Comparison of ENCODE assay signal across 8 cellular contexts in genomic region chr11:83836883-83837654, GRCh38.
DNase-seq lines count a peak whose midpoint lies in the region; ATAC-seq and TF ChIP-seq lines count a peak whose summit lies in the region.

No MANE protein-coding gene starts in this region.

- H3K27me3 ChIP-seq in left ventricle myocardium inferior (ENCODE audit: low read depth) (no peaks in the 10 kb centered on the region), sigmoid colon (no peaks in the 10 kb centered on the region)

- intact Hi-C loops in left ventricle myocardium inferior (cut with micrococcal nuclease) (no loop called here), sigmoid colon (cut with DNase I) (loop anchor here (5.0 to 10.0 kb wide), 2 partner anchors 428 to 545 kb away; no protein-coding TSS in a partner anchor)

- no peak for TF ChIP-seq POLR2A in sigmoid colon (IDR thresholded peaks at IDR 0.05)

- H3K27me3 Mint-ChIP-seq in activated T-helper 17 cell treated with anti-CD3 and anti-CD28 coated beads, Interleukin-2, amount 50 U/mL, for 72 hours: peaks cover 10% of the 10 kb centered on the region
- no peaks in the 10 kb centered on the region for H3K27me3 Mint-ChIP-seq in immature natural killer cell (ENCODE audit: low read depth in 3 of 3)

- TF ChIP-seq CTCF in left ventricle myocardium inferior (IDR thresholded peaks at IDR 0.05; ENCODE audit: borderline replicate concordance) (peak; percentile 76), sigmoid colon (IDR thresholded peaks at IDR 0.05) (peak; percentile 28 to 67 (median 46))

- H3K4me3 ChIP-seq in left ventricle myocardium inferior: no peak overlapping the region
- no peak overlapping the region for H3K4me3 ChIP-seq in sigmoid colon

- 51 to 64% methylated on average over 10 of the region's 10 CpGs for WGBS in sigmoid colon, 2 donors

- H3K4me1 Mint-ChIP-seq in activated T-helper 17 cell treated with anti-CD3 and anti-CD28 coated beads, Interleukin-2, amount 50 U/mL, for 72 hours: no peaks in the 10 kb centered on the region
- H3K4me1 Mint-ChIP-seq in immature natural killer cell: peaks cover 2 to 8% of the 10 kb centered on the region in 2 donors

- no peaks in the 10 kb centered on the region for H3K9me3 Mint-ChIP-seq in activated T-helper 17 cell treated with anti-CD3 and anti-CD28 coated beads, Interleukin-2, amount 50 U/mL, for 72 hours
- H3K9me3 Mint-ChIP-seq in immature natural killer cell: peaks cover 0 to 7% (median 0%) of the 10 kb centered on the region in 6 donors

- no peak overlapping the region for H3K27ac ChIP-seq in left ventricle myocardium inferior (replicated peaks)
- no peak overlapping the region for H3K27ac ChIP-seq in sigmoid colon

- peak; percentile 66 for ATAC-seq in GM18870 (IDR thresholded peaks at IDR 0.05; ENCODE audit: unreplicated experiment)
- peak; percentile 74 for ATAC-seq in HG02981 (IDR thresholded peaks at IDR 0.05; ENCODE audit: unreplicated experiment)
- peak; percentile 54 for ATAC-seq in activated T-helper 17 cell treated with anti-CD3 and anti-CD28 coated beads, Interleukin-2, amount 50 U/mL, for 72 hours (replicated peaks)

- H3K4me3 Mint-ChIP-seq in activated T-helper 17 cell treated with anti-CD3 and anti-CD28 coated beads, Interleukin-2, amount 50 U/mL, for 72 hours: no peak overlapping the region
- no peak overlapping the region for H3K4me3 Mint-ChIP-seq in immature natural killer cell

- H3K4me1 ChIP-seq in left ventricle myocardium inferior (no peaks in the 10 kb centered on the region), sigmoid colon (peaks cover 0 to 17% (median 13%) of the 10 kb centered on the region in 4 donors)

- H3K9me3 ChIP-seq in left ventricle myocardium inferior (replicated peaks): no peaks in the 10 kb centered on the region
- H3K9me3 ChIP-seq in sigmoid colon: no peaks in the 10 kb centered on the region

- DNase-seq in D341Med (ENCODE audit: low spot score) (peak; percentile 78), NCI-H2107 (lab: John Stamatoyannopoulos, UW) (peak; percentile 6), left ventricle myocardium inferior (no peak), sigmoid colon (peak; percentile 73), immature natural killer cell (no peak)

- H3K36me3 ChIP-seq in left ventricle myocardium inferior (no peaks in the 10 kb centered on the region), sigmoid colon (no peaks in the 10 kb centered on the region)

- H3K36me3 Mint-ChIP-seq in activated T-helper 17 cell treated with anti-CD3 and anti-CD28 coated beads, Interleukin-2, amount 50 U/mL, for 72 hours (ENCODE audit: low read depth): no peaks in the 10 kb centered on the region
- no peaks in the 10 kb centered on the region for H3K36me3 Mint-ChIP-seq in immature natural killer cell

- no peak overlapping the region for H3K27ac Mint-ChIP-seq in activated T-helper 17 cell treated with anti-CD3 and anti-CD28 coated beads, Interleukin-2, amount 50 U/mL, for 72 hours
- no peak overlapping the region for H3K27ac Mint-ChIP-seq in immature natural killer cell

- TF ChIP-seq EP300 in sigmoid colon (IDR thresholded peaks at IDR 0.05): no peak

Comparison
In these comparisons a context has a peak if more than half of its experiments do, and no peak if none do; other contexts are left out.
1. DNase-seq: peak in D341Med (single experiment), NCI-H2107 (single experiment) and sigmoid colon (single experiment); none in left ventricle myocardium inferior (single experiment) and immature natural killer cell (0 of 3).
2. Peak in every context shown above with its lines, with median percentiles within 50 percentile points of each other: ATAC-seq.